ENCODE assay signal across 15 cellular contexts in genomic region chr22:39363751-39364484, GRCh38. TPM values are rescaled to one million over a fixed set of nuclear protein-coding genes. Genes with fewer than 3 reads are reported as not detected.
DNase-seq lines count a peak whose midpoint lies in the region; ATAC-seq and TF ChIP-seq lines count a peak whose summit lies in the region.
"Had no signal": no experiment of that assay in that cellular context is flagged by ENCODE, and none has a peak within 500 bp of the region (broad histone marks: within the 10 kb centered on the region; RNA-seq: fewer than 3 reads in every experiment).

No MANE protein-coding gene starts in this region.

- TF ChIP-seq EP300 in esophagus muscularis mucosa (IDR thresholded peaks at IDR 0.05) = no peak

- peak overlapping the region; percentile 51 for H2AFZ ChIP-seq in parathyroid adenoma

- H3K27me3 ChIP-seq in BLaER1 treated with 17β-estradiol and CSF1 and Interleukin-3, amounts not matched to agents 10 nM and 100 nM = no peaks in the 10 kb centered on the region
- H3K27me3 ChIP-seq in esophagus muscularis mucosa = no peaks in the 10 kb centered on the region
- H3K27me3 ChIP-seq in parathyroid adenoma (ENCODE audit: control insufficient read depth, insufficient read depth, low read length) = no peaks in the 10 kb centered on the region

- 55% methylated on average over 14 of the region's 19 CpGs for WGBS in esophagus muscularis mucosa

- peak overlapping the region in 9 of 11 experiments; percentile 34 to 71 (median 53); a peak in 18 of 22 replicates for H3K9ac ChIP-seq in BLaER1 treated with 17β-estradiol and CSF1 and Interleukin-3, amounts not matched to agents 10 nM and 100 nM
- H3K9ac ChIP-seq in parathyroid adenoma = no peak overlapping the region

- H3K9me3 ChIP-seq in BLaER1 treated with 17β-estradiol and CSF1 and Interleukin-3, amounts not matched to agents 10 nM and 100 nM (replicated peaks in 1 of 11) = no peaks in the 10 kb centered on the region
- H3K9me3 ChIP-seq in esophagus muscularis mucosa (no peaks in the 10 kb centered on the region), parathyroid adenoma (ENCODE audit: control insufficient read depth, low read length) (no peaks in the 10 kb centered on the region)

- TF ChIP-seq POLR2A in esophagus muscularis mucosa (IDR thresholded peaks at IDR 0.05; ENCODE audit: low read depth) = no peak

- DNase-seq in NCI-H1694 treated with DMSO at 0.1 percent for 48 hours (lab: John Stamatoyannopoulos, UW) (peak; percentile 79), esophagus muscularis mucosa (ENCODE audit: extremely low spot score) (no peak), SHP77 treated with DMSO at 0.1 percent for 48 hours (lab: John Stamatoyannopoulos, UW) (no peak), SHP77 (lab: John Stamatoyannopoulos, UW) (no peak)
- DNase-seq in stimulated activated CD4-positive, alpha-beta T cell treated with anti-CD3 and anti-CD28 coated beads, Interleukin-15, amount 100 ng/mL, for 24 hours = no peak
- DNase-seq: activated CD8-positive, alpha-beta T cell treated with anti-CD3 and anti-CD28 coated beads, Interleukin-2, amount 10 ng/mL, durations not matched to agents 7 days and 5 days; activated naive CD4-positive, alpha-beta T cell treated with anti-CD3 and anti-CD28 coated beads for 36 hours; AML-193; KG1; naive thymus-derived CD4-positive, alpha-beta T cell; NCI-H1930; stimulated activated CD8-positive, alpha-beta memory T cell treated with anti-CD3 and anti-CD28 coated beads, Interleukin-4, amount 100 ng/mL, for 48 hours had no signal

- intact Hi-C loops in esophagus muscularis mucosa (cut with DNase I) = no loop called here

- peaks cover 0 to 13% (median 2%) of the 10 kb centered on the region in 11 experiments; a peak in 9 of 22 replicates for H3K36me3 ChIP-seq in BLaER1 treated with 17β-estradiol and CSF1 and Interleukin-3, amounts not matched to agents 10 nM and 100 nM
- H3K36me3 ChIP-seq in esophagus muscularis mucosa (peaks cover 0 to 10% (median 3%) of the 10 kb centered on the region in 4 donors), parathyroid adenoma (ENCODE audit: control insufficient read depth, insufficient read depth, low read length) (no peaks in the 10 kb centered on the region)

- H3K4me2 ChIP-seq in BLaER1 treated with 17β-estradiol and CSF1 and Interleukin-3, amounts not matched to agents 10 nM and 100 nM = peak overlapping the region; percentile 76 to 92 (median 81)
- H3K4me2 ChIP-seq in parathyroid adenoma (ENCODE audit: low read length) = no peak overlapping the region

- H3K4me1 ChIP-seq in BLaER1 treated with 17β-estradiol and CSF1 and Interleukin-3, amounts not matched to agents 10 nM and 100 nM = peaks cover 85 to 100% (median 97%) of the 10 kb centered on the region in 10 experiments
- H3K4me1 ChIP-seq in esophagus muscularis mucosa (peaks cover 5 to 36% (median 28%) of the 10 kb centered on the region in 4 donors), parathyroid adenoma (no peaks in the 10 kb centered on the region)

- peak overlapping the region in 9 of 11 experiments; percentile 31 to 83 (median 51); a peak in 17 of 22 replicates for H3K27ac ChIP-seq in BLaER1 treated with 17β-estradiol and CSF1 and Interleukin-3, amounts not matched to agents 10 nM and 100 nM
- H3K27ac ChIP-seq in esophagus muscularis mucosa (replicated peaks in 1 of 4) = peak overlapping the region; percentile 34 to 49 (median 40)
- H3K27ac ChIP-seq in parathyroid adenoma = no peak overlapping the region

- no peak overlapping the region for H3K4me3 ChIP-seq in BLaER1 treated with 17β-estradiol and CSF1 and Interleukin-3, amounts not matched to agents 10 nM and 100 nM
- H3K4me3 ChIP-seq in esophagus muscularis mucosa (no peak overlapping the region), parathyroid adenoma (ENCODE audit: low read depth, low read length) (no peak overlapping the region)

- no peaks in the 10 kb centered on the region for H3K79me2 ChIP-seq in parathyroid adenoma

- H4K20me1 ChIP-seq in BLaER1 treated with 17β-estradiol and CSF1 and Interleukin-3, amounts not matched to agents 10 nM and 100 nM = peaks cover 0 to 89% (median 65%) of the 10 kb centered on the region in 11 experiments; a peak in 19 of 22 replicates

- no peak for TF ChIP-seq CTCF in esophagus muscularis mucosa (IDR thresholded peaks at IDR 0.05)
- no peak for TF ChIP-seq CTCF in parathyroid adenoma (IDR thresholded peaks at IDR 0.05)

- ATAC-seq in GM18858 (IDR thresholded peaks at IDR 0.05; ENCODE audit: unreplicated experiment) = no peak
- ATAC-seq: activated CD8-positive, alpha-beta T cell treated with anti-CD3 and anti-CD28 coated beads, Interleukin-2, amount 10 ng/mL, durations not matched to agents 7 days and 5 days; naive thymus-derived CD4-positive, alpha-beta T cell had no signal

RNA-seq across cellular contexts. Expression of gene SYNGR1, which starts 14.1 kb away (rescaled TPM):
- 10 to 100 TPM; 14.4 to 29.4 (median 24.0) TPM for total RNA-seq in esophagus muscularis mucosa

RNA-seq across cellular contexts. Expression of gene TAB1, which starts 35.7 kb away (rescaled TPM):
- total RNA-seq in esophagus muscularis mucosa = 10 to 100 TPM; 15.2 to 33.7 (median 21.5) TPM

RNA-seq across cellular contexts. Expression of gene RPL3, which starts 44.5 kb away (rescaled TPM):
- 1,000 to 10,000 TPM; 2,019 to 2,284 (median 2,183) TPM for total RNA-seq in esophagus muscularis mucosa
